In the genomic region with DNA sequence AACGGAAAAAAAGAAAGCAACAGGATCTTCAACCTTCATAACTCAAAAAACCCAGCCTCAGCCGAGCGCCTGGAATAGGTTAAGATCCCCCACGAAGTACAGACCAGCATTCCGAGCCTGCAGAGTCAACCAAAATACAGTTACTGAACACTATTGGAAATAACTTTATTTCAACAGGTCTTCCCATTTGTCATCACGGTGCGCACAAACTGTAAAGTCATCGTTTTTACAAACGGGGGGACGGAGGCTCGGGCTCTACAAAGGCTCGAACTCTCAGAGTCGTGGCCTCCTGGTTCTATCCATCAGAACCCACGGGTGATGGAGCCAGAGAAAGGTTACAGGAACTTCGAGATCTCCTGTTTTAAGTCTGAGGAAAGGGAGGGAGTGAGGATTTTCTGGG, we compare ENCODE assay signal across 1 cellular context.
TF ChIP-seq lines count a peak whose summit lies in the region.

No MANE protein-coding gene starts in this region.

TF ChIP-seq in GM23338, 12 proteins besides CTCF, POLR2A, EP300 and RAD21 (continued from another document):
- TF ChIP-seq, protein P1, sequence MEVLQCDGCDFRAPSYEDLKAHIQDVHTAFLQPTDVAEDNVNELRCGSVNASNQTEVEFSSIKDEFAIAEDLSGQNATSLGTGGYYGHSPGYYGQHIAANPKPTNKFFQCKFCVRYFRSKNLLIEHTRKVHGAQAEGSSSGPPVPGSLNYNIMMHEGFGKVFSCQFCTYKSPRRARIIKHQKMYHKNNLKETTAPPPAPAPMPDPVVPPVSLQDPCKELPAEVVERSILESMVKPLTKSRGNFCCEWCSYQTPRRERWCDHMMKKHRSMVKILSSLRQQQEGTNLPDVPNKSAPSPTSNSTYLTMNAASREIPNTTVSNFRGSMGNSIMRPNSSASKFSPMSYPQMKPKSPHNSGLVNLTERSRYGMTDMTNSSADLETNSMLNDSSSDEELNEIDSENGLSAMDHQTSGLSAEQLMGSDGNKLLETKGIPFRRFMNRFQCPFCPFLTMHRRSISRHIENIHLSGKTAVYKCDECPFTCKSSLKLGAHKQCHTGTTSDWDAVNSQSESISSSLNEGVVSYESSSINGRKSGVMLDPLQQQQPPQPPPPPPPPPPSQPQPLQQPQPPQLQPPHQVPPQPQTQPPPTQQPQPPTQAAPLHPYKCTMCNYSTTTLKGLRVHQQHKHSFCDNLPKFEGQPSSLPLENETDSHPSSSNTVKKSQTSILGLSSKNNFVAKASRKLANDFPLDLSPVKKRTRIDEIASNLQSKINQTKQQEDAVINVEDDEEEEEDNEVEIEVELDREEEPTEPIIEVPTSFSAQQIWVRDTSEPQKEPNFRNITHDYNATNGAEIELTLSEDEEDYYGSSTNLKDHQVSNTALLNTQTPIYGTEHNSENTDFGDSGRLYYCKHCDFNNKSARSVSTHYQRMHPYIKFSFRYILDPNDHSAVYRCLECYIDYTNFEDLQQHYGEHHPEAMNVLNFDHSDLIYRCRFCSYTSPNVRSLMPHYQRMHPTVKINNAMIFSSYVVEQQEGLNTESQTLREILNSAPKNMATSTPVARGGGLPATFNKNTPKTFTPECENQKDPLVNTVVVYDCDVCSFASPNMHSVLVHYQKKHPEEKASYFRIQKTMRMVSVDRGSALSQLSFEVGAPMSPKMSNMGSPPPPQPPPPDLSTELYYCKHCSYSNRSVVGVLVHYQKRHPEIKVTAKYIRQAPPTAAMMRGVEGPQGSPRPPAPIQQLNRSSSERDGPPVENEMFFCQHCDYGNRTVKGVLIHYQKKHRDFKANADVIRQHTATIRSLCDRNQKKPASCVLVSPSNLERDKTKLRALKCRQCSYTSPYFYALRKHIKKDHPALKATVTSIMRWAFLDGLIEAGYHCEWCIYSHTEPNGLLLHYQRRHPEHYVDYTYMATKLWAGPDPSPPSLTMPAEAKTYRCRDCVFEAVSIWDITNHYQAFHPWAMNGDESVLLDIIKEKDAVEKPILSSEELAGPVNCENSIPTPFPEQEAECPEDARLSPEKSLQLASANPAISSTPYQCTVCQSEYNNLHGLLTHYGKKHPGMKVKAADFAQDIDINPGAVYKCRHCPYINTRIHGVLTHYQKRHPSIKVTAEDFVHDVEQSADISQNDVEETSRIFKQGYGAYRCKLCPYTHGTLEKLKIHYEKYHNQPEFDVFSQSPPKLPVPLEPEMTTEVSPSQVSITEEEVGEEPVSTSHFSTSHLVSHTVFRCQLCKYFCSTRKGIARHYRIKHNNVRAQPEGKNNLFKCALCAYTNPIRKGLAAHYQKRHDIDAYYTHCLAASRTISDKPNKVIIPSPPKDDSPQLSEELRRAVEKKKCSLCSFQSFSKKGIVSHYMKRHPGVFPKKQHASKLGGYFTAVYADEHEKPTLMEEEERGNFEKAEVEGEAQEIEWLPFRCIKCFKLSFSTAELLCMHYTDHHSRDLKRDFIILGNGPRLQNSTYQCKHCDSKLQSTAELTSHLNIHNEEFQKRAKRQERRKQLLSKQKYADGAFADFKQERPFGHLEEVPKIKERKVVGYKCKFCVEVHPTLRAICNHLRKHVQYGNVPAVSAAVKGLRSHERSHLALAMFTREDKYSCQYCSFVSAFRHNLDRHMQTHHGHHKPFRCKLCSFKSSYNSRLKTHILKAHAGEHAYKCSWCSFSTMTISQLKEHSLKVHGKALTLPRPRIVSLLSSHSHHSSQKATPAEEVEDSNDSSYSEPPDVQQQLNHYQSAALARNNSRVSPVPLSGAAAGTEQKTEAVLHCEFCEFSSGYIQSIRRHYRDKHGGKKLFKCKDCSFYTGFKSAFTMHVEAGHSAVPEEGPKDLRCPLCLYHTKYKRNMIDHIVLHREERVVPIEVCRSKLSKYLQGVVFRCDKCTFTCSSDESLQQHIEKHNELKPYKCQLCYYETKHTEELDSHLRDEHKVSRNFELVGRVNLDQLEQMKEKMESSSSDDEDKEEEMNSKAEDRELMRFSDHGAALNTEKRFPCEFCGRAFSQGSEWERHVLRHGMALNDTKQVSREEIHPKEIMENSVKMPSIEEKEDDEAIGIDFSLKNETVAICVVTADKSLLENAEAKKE (CRISPR knock-in tag; IDR thresholded peaks at IDR 0.05) = no peak
- TF ChIP-seq CREB1 (CRISPR knock-in tag; IDR thresholded peaks at IDR 0.05; ENCODE audit: low read depth) = no peak
